Comparison of ENCODE assay signal across 9 cellular contexts in the genomic region with DNA sequence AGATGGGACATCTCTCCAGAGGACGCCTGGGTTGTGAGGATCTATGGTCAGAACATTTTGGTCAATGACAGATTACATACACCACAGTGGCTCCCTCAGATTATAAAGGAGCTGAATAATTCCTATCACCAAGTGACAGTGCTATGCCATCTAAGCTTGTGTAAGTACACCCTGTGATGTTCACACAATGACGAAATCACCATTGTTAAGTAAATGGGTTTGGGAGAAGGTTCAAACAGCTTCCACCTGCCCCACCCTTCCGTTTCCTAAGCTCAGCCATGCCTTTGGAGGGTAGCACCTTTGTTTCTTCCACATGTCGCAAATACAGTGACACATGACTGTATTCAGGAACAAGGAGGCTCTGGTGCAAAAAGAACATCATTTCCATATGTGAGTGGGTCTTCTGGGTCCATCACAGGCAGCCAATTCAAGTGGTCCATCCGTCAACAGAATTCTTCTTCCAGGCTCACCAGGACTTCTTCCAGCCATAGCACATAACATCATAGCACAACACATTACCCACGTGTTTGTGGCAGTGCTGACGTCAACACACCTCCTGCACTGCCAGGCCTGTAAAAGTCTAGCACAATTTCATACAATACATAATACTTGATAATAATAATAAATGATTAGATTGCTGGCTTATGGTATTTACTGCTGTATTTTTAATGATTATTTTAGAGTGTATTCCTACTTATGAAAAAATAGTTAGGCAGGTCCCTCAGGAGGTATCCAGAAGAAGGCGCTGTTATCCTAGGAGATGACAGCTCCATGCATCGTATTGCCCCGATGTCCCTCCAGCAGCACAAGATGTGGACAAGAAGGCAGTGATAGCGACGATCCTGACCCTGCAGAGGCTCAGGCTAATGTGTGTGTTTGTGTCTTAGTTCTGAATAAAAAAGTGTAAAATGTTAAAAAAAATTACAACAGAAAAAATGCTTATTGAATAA.
DNase-seq lines count a peak whose midpoint lies in the region; ATAC-seq and TF ChIP-seq lines count a peak whose summit lies in the region.
"Had no signal": no experiment of that assay in that cellular context is flagged by ENCODE, and none has a peak within 500 bp of the region (broad histone marks: within the 10 kb centered on the region; RNA-seq: fewer than 3 reads in every experiment).

No MANE protein-coding gene starts in this region.

- no peaks in the 10 kb centered on the region for H3K9me3 ChIP-seq in esophagus squamous epithelium

- DNase-seq in GM23338 (ENCODE audit: low spot score) (peak; percentile 20), RPMI7951 (ENCODE audit: low read depth) (peak; percentile 9), esophagus squamous epithelium (lab: John Stamatoyannopoulos, UW) (no peak), retinal pigment epithelial cell (ENCODE audit: low read depth) (no peak), NCI-H1092 treated with DMSO at 0.1 percent for 48 hours (lab: John Stamatoyannopoulos, UW) (no peak)
- no peak for DNase-seq in effector CD8-positive, alpha-beta T cell (lab: John Stamatoyannopoulos, UW)
- no peak for DNase-seq in stimulated activated CD4-positive, alpha-beta T cell treated with anti-CD3 and anti-CD28 coated beads, Interleukin-15, amount 100 ng/mL, for 24 hours
- DNase-seq: activated naive CD8-positive, alpha-beta T cell treated with anti-CD3 and anti-CD28 coated beads, Interleukin-2, amount 10 ng/mL, durations not matched to agents 7 days and 5 days had no signal

- no peaks in the 10 kb centered on the region for H3F3A ChIP-seq in GM23338 (replicated peaks; ENCODE audit: low read depth)

- H3K27ac ChIP-seq in GM23338 (ENCODE audit: low read depth) (no peak overlapping the region), esophagus squamous epithelium (peak overlapping the region in 3 of 4 donors; percentile 2 to 74 (median 68))

- no peak overlapping the region for H3K4me2 ChIP-seq in GM23338

- H3K27ac Mint-ChIP-seq in GM23338: no peak overlapping the region
- H3K27ac Mint-ChIP-seq: activated naive CD8-positive, alpha-beta T cell treated with anti-CD3 and anti-CD28 coated beads, Interleukin-2, amount 10 ng/mL, durations not matched to agents 7 days and 5 days had no signal

- no peak overlapping the region for H3K4me3 ChIP-seq in GM23338
- H3K4me3 ChIP-seq in esophagus squamous epithelium: no peak overlapping the region
- H3K4me3 ChIP-seq in retinal pigment epithelial cell (ENCODE audit: low read length): no peak overlapping the region

- H4K20me1 ChIP-seq in GM23338 (replicated peaks; ENCODE audit: insufficient read depth): no peaks in the 10 kb centered on the region

- no peak overlapping the region for H2AFZ ChIP-seq in GM23338

- H3K4me3 Mint-ChIP-seq in GM23338: no peak overlapping the region
- H3K4me3 Mint-ChIP-seq: activated naive CD8-positive, alpha-beta T cell treated with anti-CD3 and anti-CD28 coated beads, Interleukin-2, amount 10 ng/mL, durations not matched to agents 7 days and 5 days had no signal

- no peaks in the 10 kb centered on the region for H3K27me3 ChIP-seq in GM23338 (ENCODE audit: insufficient read depth)
- H3K27me3 ChIP-seq in esophagus squamous epithelium: no peaks in the 10 kb centered on the region

- peaks cover 2% of the 10 kb centered on the region; the same call in 1 of the 3 replicates for H3K36me3 Mint-ChIP-seq in GM23338 (ENCODE audit: low read depth)

- H3K9me2 ChIP-seq in GM23338 (ENCODE audit: insufficient read depth): peaks cover 8% of the 10 kb centered on the region

- TF ChIP-seq CTCF in GM23338 (conservative IDR thresholded peaks at IDR 0.05; ENCODE audit: low read depth in 2 of 2) (peak; percentile 50 to 62), esophagus squamous epithelium (IDR thresholded peaks at IDR 0.05) (peak in 1 of 6 experiments; percentile 36), retinal pigment epithelial cell (conservative IDR thresholded peaks at IDR 0.05; ENCODE audit: low read depth, low read length) (peak; percentile 31)

- H3K27me3 Mint-ChIP-seq in GM23338 (ENCODE audit: insufficient read depth, low read depth, poor library complexity): no peaks in the 10 kb centered on the region

- no peaks in the 10 kb centered on the region for H3K79me2 ChIP-seq in GM23338 (replicated peaks; ENCODE audit: insufficient read depth)

- peaks cover 20% of the 10 kb centered on the region for H3K4me1 Mint-ChIP-seq in GM23338

- H3K36me3 ChIP-seq in GM23338 (ENCODE audit: insufficient read depth): no peaks in the 10 kb centered on the region
- H3K36me3 ChIP-seq in esophagus squamous epithelium: no peaks in the 10 kb centered on the region

- 74 to 75% methylated on average over 11 to 12 of the region's 12 CpGs for WGBS in esophagus squamous epithelium, 2 donors

- H3K4me1 ChIP-seq in GM23338 (ENCODE audit: insufficient read depth) (no peaks in the 10 kb centered on the region; the same call in 1 of the 2 replicates), esophagus squamous epithelium (peaks cover 12 to 46% (median 21%) of the 10 kb centered on the region in 3 donors)

- 0 out of 3 replicates have a peak, but pooled peaks have one; percentile 25 for ATAC-seq in GM23338
- ATAC-seq in GM18505 (IDR thresholded peaks at IDR 0.05; ENCODE audit: unreplicated experiment): no peak

- intact Hi-C loops in esophagus squamous epithelium (cut with DNase I): no loop called here

- peaks cover 3% of the 10 kb centered on the region; the same call in 2 of the 3 replicates for H3K9me3 Mint-ChIP-seq in GM23338
- H3K9me3 Mint-ChIP-seq: activated naive CD8-positive, alpha-beta T cell treated with anti-CD3 and anti-CD28 coated beads, Interleukin-2, amount 10 ng/mL, durations not matched to agents 7 days and 5 days had no signal

- TF ChIP-seq POLR2A in esophagus squamous epithelium (IDR thresholded peaks at IDR 0.05) (no peak), GM18505 (IDR thresholded peaks at IDR 0.05; ENCODE audit: borderline replicate concordance, extremely low read depth, insufficient read depth, insufficient read length) (no peak)

TF ChIP-seq in GM23338, 12 proteins besides CTCF, POLR2A, EP300 and RAD21 (continues in another document):
- no peak for TF ChIP-seq CREB1 (CRISPR knock-in tag; IDR thresholded peaks at IDR 0.05; ENCODE audit: low read depth)
- no peak for TF ChIP-seq EZH2phosphoT487 (IDR thresholded peaks at IDR 0.05; ENCODE audit: unreplicated experiment)
- TF ChIP-seq EZH2 (IDR thresholded peaks at IDR 0.05; ENCODE audit: low read depth, unreplicated experiment): no peak
- TF ChIP-seq JUNB (IDR thresholded peaks at IDR 0.05; ENCODE audit: unreplicated experiment): no peak
- TF ChIP-seq STAT1 (IDR thresholded peaks at IDR 0.05; ENCODE audit: unreplicated experiment): no peak
- TF ChIP-seq, protein P1, sequence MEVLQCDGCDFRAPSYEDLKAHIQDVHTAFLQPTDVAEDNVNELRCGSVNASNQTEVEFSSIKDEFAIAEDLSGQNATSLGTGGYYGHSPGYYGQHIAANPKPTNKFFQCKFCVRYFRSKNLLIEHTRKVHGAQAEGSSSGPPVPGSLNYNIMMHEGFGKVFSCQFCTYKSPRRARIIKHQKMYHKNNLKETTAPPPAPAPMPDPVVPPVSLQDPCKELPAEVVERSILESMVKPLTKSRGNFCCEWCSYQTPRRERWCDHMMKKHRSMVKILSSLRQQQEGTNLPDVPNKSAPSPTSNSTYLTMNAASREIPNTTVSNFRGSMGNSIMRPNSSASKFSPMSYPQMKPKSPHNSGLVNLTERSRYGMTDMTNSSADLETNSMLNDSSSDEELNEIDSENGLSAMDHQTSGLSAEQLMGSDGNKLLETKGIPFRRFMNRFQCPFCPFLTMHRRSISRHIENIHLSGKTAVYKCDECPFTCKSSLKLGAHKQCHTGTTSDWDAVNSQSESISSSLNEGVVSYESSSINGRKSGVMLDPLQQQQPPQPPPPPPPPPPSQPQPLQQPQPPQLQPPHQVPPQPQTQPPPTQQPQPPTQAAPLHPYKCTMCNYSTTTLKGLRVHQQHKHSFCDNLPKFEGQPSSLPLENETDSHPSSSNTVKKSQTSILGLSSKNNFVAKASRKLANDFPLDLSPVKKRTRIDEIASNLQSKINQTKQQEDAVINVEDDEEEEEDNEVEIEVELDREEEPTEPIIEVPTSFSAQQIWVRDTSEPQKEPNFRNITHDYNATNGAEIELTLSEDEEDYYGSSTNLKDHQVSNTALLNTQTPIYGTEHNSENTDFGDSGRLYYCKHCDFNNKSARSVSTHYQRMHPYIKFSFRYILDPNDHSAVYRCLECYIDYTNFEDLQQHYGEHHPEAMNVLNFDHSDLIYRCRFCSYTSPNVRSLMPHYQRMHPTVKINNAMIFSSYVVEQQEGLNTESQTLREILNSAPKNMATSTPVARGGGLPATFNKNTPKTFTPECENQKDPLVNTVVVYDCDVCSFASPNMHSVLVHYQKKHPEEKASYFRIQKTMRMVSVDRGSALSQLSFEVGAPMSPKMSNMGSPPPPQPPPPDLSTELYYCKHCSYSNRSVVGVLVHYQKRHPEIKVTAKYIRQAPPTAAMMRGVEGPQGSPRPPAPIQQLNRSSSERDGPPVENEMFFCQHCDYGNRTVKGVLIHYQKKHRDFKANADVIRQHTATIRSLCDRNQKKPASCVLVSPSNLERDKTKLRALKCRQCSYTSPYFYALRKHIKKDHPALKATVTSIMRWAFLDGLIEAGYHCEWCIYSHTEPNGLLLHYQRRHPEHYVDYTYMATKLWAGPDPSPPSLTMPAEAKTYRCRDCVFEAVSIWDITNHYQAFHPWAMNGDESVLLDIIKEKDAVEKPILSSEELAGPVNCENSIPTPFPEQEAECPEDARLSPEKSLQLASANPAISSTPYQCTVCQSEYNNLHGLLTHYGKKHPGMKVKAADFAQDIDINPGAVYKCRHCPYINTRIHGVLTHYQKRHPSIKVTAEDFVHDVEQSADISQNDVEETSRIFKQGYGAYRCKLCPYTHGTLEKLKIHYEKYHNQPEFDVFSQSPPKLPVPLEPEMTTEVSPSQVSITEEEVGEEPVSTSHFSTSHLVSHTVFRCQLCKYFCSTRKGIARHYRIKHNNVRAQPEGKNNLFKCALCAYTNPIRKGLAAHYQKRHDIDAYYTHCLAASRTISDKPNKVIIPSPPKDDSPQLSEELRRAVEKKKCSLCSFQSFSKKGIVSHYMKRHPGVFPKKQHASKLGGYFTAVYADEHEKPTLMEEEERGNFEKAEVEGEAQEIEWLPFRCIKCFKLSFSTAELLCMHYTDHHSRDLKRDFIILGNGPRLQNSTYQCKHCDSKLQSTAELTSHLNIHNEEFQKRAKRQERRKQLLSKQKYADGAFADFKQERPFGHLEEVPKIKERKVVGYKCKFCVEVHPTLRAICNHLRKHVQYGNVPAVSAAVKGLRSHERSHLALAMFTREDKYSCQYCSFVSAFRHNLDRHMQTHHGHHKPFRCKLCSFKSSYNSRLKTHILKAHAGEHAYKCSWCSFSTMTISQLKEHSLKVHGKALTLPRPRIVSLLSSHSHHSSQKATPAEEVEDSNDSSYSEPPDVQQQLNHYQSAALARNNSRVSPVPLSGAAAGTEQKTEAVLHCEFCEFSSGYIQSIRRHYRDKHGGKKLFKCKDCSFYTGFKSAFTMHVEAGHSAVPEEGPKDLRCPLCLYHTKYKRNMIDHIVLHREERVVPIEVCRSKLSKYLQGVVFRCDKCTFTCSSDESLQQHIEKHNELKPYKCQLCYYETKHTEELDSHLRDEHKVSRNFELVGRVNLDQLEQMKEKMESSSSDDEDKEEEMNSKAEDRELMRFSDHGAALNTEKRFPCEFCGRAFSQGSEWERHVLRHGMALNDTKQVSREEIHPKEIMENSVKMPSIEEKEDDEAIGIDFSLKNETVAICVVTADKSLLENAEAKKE (CRISPR knock-in tag; IDR thresholded peaks at IDR 0.05): no peak

Comparison
In these comparisons a context has a peak if more than half of its experiments do, and no peak if none do; other contexts are left out.
1. DNase-seq: peak in GM23338 (single experiment) and RPMI7951 (single experiment); none in esophagus squamous epithelium (single experiment), retinal pigment epithelial cell (single experiment), effector CD8-positive, alpha-beta T cell (single experiment), NCI-H1092 treated with DMSO at 0.1 percent for 48 hours (single experiment) and stimulated activated CD4-positive, alpha-beta T cell treated with anti-CD3 and anti-CD28 coated beads, Interleukin-15, amount 100 ng/mL, for 24 hours (single experiment).